In the genomic region with DNA sequence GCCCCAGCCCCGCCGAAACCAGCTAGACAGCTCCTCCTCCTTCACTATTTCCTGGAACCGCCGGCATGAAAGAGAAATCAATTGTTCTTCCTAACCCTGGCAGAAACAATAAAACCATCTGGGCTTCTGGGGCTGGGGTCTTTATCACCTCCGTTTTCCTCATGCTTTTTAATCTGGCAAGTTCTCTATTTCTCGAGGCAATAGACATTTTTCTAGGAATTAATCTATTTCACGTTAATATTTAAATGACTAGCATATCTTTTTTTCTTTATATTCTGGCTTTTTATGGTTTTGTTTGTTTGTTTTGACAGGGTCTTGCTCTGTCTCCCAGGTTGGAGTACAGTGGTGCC, we compare ENCODE assay signal across 12 cellular contexts. TPM values are rescaled to one million over a fixed set of nuclear protein-coding genes. Genes with fewer than 3 reads are reported as not detected.
DNase-seq lines count a peak whose midpoint lies in the region; TF ChIP-seq lines count a peak whose summit lies in the region.
"Had no signal": no experiment of that assay in that cellular context is flagged by ENCODE, and none has a peak within 500 bp of the region (broad histone marks: within the 10 kb centered on the region; RNA-seq: fewer than 3 reads in every experiment).

No MANE protein-coding gene starts in this region.

- no peaks in the 10 kb centered on the region for H3K9me3 ChIP-seq in iPS-20b (ENCODE audit: insufficient read depth, low read depth, low read length)
- no peaks in the 10 kb centered on the region for H3K9me3 ChIP-seq in testis
- no peaks in the 10 kb centered on the region for H3K9me3 ChIP-seq in effector memory CD4-positive, alpha-beta T cell (ENCODE audit: control insufficient read depth, low read length)
- H3K9me3 ChIP-seq in tibial artery: peaks cover 0 to 5% (median 0%) of the 10 kb centered on the region in 3 donors
- H3K9me3 ChIP-seq in stomach: peaks cover 0 to 12% (median 9%) of the 10 kb centered on the region in 4 donors

- peaks cover 4% of the 10 kb centered on the region for H3K36me3 Mint-ChIP-seq in activated naive CD4-positive, alpha-beta T cell treated with anti-CD3 and anti-CD28 coated beads, Interleukin-2, amount 50 U/mL, for 24 hours
- H3K36me3 Mint-ChIP-seq in activated T-helper 1 cell treated with anti-CD3 and anti-CD28 coated beads, Interleukin-12 subunit alpha, Interleukin-12 subunit beta, Interleukin-2, Interleukin-4 antibody, amounts not matched to agents 30 ng/mL and 10 ng/mL and 1 ng/mL, durations not matched to agents 14 hours and 24 hours and 36 hours (ENCODE audit: low read depth): no peaks in the 10 kb centered on the region

- DNase-seq in activated naive CD4-positive, alpha-beta T cell (lab: John Stamatoyannopoulos, UW): no peak
- no peak for DNase-seq in activated T-helper 1 cell treated with anti-CD3 and anti-CD28 coated beads, Interleukin-12 subunit alpha, Interleukin-12 subunit beta, Interleukin-2, Interleukin-4 antibody, amounts not matched to agents 30 ng/mL and 10 ng/mL and 1 ng/mL, durations not matched to agents 14 hours and 24 hours and 36 hours (ENCODE audit: low spot score)
- DNase-seq in testis: peak; percentile 7
- no peak for DNase-seq in effector memory CD4-positive, alpha-beta T cell
- DNase-seq in tibial artery: no peak
- no peak for DNase-seq in stomach
- DNase-seq: esophagus squamous epithelium, NCI-H2107 had no signal

- peaks cover 48% of the 10 kb centered on the region for H3K27me3 Mint-ChIP-seq in activated naive CD4-positive, alpha-beta T cell treated with anti-CD3 and anti-CD28 coated beads, Interleukin-2, amount 50 U/mL, for 24 hours
- peaks cover 50% of the 10 kb centered on the region for H3K27me3 Mint-ChIP-seq in activated T-helper 1 cell treated with anti-CD3 and anti-CD28 coated beads, Interleukin-12 subunit alpha, Interleukin-12 subunit beta, Interleukin-2, Interleukin-4 antibody, amounts not matched to agents 30 ng/mL and 10 ng/mL and 1 ng/mL, durations not matched to agents 14 hours and 24 hours and 36 hours (ENCODE audit: insufficient read depth)

- peak overlapping the region; percentile 79; the same call in 1 of the 2 replicates for H3K9ac ChIP-seq in iPS-20b (ENCODE audit: low read depth, low read length)

- H3K27me3 ChIP-seq in iPS-20b (ENCODE audit: insufficient read depth, low read length) (peaks cover 57% of the 10 kb centered on the region), testis (no peaks in the 10 kb centered on the region), tibial artery (peaks cover 0 to 94% of the 10 kb centered on the region in 2 donors), stomach (peaks cover 24 to 99% (median 73%) of the 10 kb centered on the region in 3 donors)
- H3K27me3 ChIP-seq in effector memory CD4-positive, alpha-beta T cell (replicated peaks; ENCODE audit: control insufficient read depth, insufficient read depth, low read length, poor library complexity, severe bottlenecking): peaks cover 36% of the 10 kb centered on the region

- no peak overlapping the region for H3K27ac Mint-ChIP-seq in activated naive CD4-positive, alpha-beta T cell treated with anti-CD3 and anti-CD28 coated beads, Interleukin-2, amount 50 U/mL, for 24 hours
- H3K27ac Mint-ChIP-seq in activated T-helper 1 cell treated with anti-CD3 and anti-CD28 coated beads, Interleukin-12 subunit alpha, Interleukin-12 subunit beta, Interleukin-2, Interleukin-4 antibody, amounts not matched to agents 30 ng/mL and 10 ng/mL and 1 ng/mL, durations not matched to agents 14 hours and 24 hours and 36 hours: no peak overlapping the region
- H3K27ac Mint-ChIP-seq: T-helper 2 cell treated with Interferon-gamma antibody and Interleukin-4, amounts not matched to agents 5 μg/mL and 100 μg/mL, for 36 hours had no signal

- peaks cover 14% of the 10 kb centered on the region; the same call in 1 of the 2 replicates for H3K4me1 ChIP-seq in iPS-20b (ENCODE audit: insufficient read depth, low read length)
- peaks cover 11% of the 10 kb centered on the region for H3K4me1 ChIP-seq in testis
- H3K4me1 ChIP-seq in effector memory CD4-positive, alpha-beta T cell (ENCODE audit: control insufficient read depth, insufficient read depth, low read length, poor library complexity, severe bottlenecking): peaks cover 17% of the 10 kb centered on the region
- H3K4me1 ChIP-seq in tibial artery: peaks cover 0 to 32% (median 25%) of the 10 kb centered on the region in 4 donors
- H3K4me1 ChIP-seq in stomach: peaks cover 26 to 29% (median 28%) of the 10 kb centered on the region in 4 donors

- TF ChIP-seq CTCF in testis (IDR thresholded peaks at IDR 0.05): no peak
- no peak for TF ChIP-seq CTCF in tibial artery (IDR thresholded peaks at IDR 0.05)
- TF ChIP-seq CTCF in stomach (IDR thresholded peaks at IDR 0.05): no peak

- peak overlapping the region; percentile 78; the same call in 1 of the 2 replicates for H3K4me3 ChIP-seq in iPS-20b (ENCODE audit: low read length)
- no peak overlapping the region for H3K4me3 ChIP-seq in testis
- H3K4me3 ChIP-seq in effector memory CD4-positive, alpha-beta T cell (ENCODE audit: insufficient read depth, low read depth, low read length, poor library complexity, severe bottlenecking): no peak overlapping the region
- no peak overlapping the region for H3K4me3 ChIP-seq in tibial artery
- H3K4me3 ChIP-seq in stomach: peak overlapping the region in 1 of 4 donors; percentile 44

- intact Hi-C loops in activated T-helper 1 cell treated with anti-CD3 and anti-CD28 coated beads, Interleukin-12 subunit alpha, Interleukin-12 subunit beta, Interleukin-2, Interleukin-4 antibody, amounts not matched to agents 30 ng/mL and 10 ng/mL and 1 ng/mL, durations not matched to agents 14 hours and 24 hours and 36 hours (cut with micrococcal nuclease): no loop called here
- intact Hi-C loops in testis (cut with DNase I; ENCODE audit: low total_unique reads) (no loop called here), tibial artery (cut with DNase I; ENCODE audit: low total_unique reads) (no loop called here), stomach (cut with DNase I; ENCODE audit: low total_unique reads) (no loop called here)

- 39 to 43% methylated on average over 7 of the region's 7 CpGs for WGBS in testis, 2 donors
- WGBS in stomach, 5 donors: 11 to 16% (median 13%) methylated on average over 7 of the region's 7 CpGs

- H3K27ac ChIP-seq in iPS-20b (ENCODE audit: low read length) (no peak overlapping the region), testis (no peak overlapping the region), tibial artery (no peak overlapping the region), stomach (no peak overlapping the region)
- no peak overlapping the region for H3K27ac ChIP-seq in effector memory CD4-positive, alpha-beta T cell (ENCODE audit: insufficient read depth, low read length, poor library complexity, severe bottlenecking)
- H3K27ac ChIP-seq: esophagus squamous epithelium had no signal

- TF ChIP-seq EP300 in stomach (IDR thresholded peaks at IDR 0.05): no peak

- no peaks in the 10 kb centered on the region for H3K9me3 Mint-ChIP-seq in activated naive CD4-positive, alpha-beta T cell treated with anti-CD3 and anti-CD28 coated beads, Interleukin-2, amount 50 U/mL, for 24 hours
- no peaks in the 10 kb centered on the region for H3K9me3 Mint-ChIP-seq in activated T-helper 1 cell treated with anti-CD3 and anti-CD28 coated beads, Interleukin-12 subunit alpha, Interleukin-12 subunit beta, Interleukin-2, Interleukin-4 antibody, amounts not matched to agents 30 ng/mL and 10 ng/mL and 1 ng/mL, durations not matched to agents 14 hours and 24 hours and 36 hours
- H3K9me3 Mint-ChIP-seq: T-helper 2 cell treated with Interferon-gamma antibody and Interleukin-4, amounts not matched to agents 5 μg/mL and 100 μg/mL, for 36 hours had no signal

- H3K4me3 Mint-ChIP-seq in activated naive CD4-positive, alpha-beta T cell treated with anti-CD3 and anti-CD28 coated beads, Interleukin-2, amount 50 U/mL, for 24 hours: peak overlapping the region; percentile 76
- H3K4me3 Mint-ChIP-seq in activated T-helper 1 cell treated with anti-CD3 and anti-CD28 coated beads, Interleukin-12 subunit alpha, Interleukin-12 subunit beta, Interleukin-2, Interleukin-4 antibody, amounts not matched to agents 30 ng/mL and 10 ng/mL and 1 ng/mL, durations not matched to agents 14 hours and 24 hours and 36 hours: peak overlapping the region; percentile 19
- H3K4me3 Mint-ChIP-seq: T-helper 2 cell treated with Interferon-gamma antibody and Interleukin-4, amounts not matched to agents 5 μg/mL and 100 μg/mL, for 36 hours had no signal

- H3K4me1 Mint-ChIP-seq in activated naive CD4-positive, alpha-beta T cell treated with anti-CD3 and anti-CD28 coated beads, Interleukin-2, amount 50 U/mL, for 24 hours: peaks cover 11% of the 10 kb centered on the region
- H3K4me1 Mint-ChIP-seq in activated T-helper 1 cell treated with anti-CD3 and anti-CD28 coated beads, Interleukin-12 subunit alpha, Interleukin-12 subunit beta, Interleukin-2, Interleukin-4 antibody, amounts not matched to agents 30 ng/mL and 10 ng/mL and 1 ng/mL, durations not matched to agents 14 hours and 24 hours and 36 hours (ENCODE audit: low read depth): no peaks in the 10 kb centered on the region

- TF ChIP-seq POLR2A in testis (IDR thresholded peaks at IDR 0.05) (no peak), stomach (IDR thresholded peaks at IDR 0.05) (no peak)

- H3K36me3 ChIP-seq in iPS-20b (ENCODE audit: insufficient read depth, low read depth, low read length) (peaks cover 3% of the 10 kb centered on the region), testis (ENCODE audit: low read depth, missing control alignments) (no peaks in the 10 kb centered on the region), tibial artery (no peaks in the 10 kb centered on the region), stomach (no peaks in the 10 kb centered on the region)
- no peaks in the 10 kb centered on the region for H3K36me3 ChIP-seq in effector memory CD4-positive, alpha-beta T cell (ENCODE audit: control insufficient read depth, insufficient read depth, low read length)
- H3K36me3 ChIP-seq: esophagus squamous epithelium had no signal

RNA-seq across cellular contexts. Expression of gene KIF1A, which starts 1.4 kb away (rescaled TPM):
- 0.66 and 0.83 TPM in 2 replicates for total RNA-seq in activated T-helper 1 cell treated with anti-CD3 and anti-CD28 coated beads, Interleukin-12 subunit alpha, Interleukin-12 subunit beta, Interleukin-2, Interleukin-4 antibody, amounts not matched to agents 30 ng/mL and 10 ng/mL and 1 ng/mL, durations not matched to agents 14 hours and 24 hours and 36 hours
- total RNA-seq in testis: 10 to 100 TPM; 37.0 to 42.1 TPM
- 33.5 TPM for polyA plus RNA-seq in testis (ENCODE audit: insufficient read depth, low read depth, low replicate concordance)
- 10 to 100 TPM in 1 of 5 donors, 1 to 10 TPM in 3, under 1 TPM in 1; 0.29 to 12.5 (median 3.9) TPM for total RNA-seq in stomach
- 1 to 10 TPM in 1 of 3 donors, under 1 TPM in 2; 0.15 to 4.9 (median 0.63) TPM for polyA plus RNA-seq in stomach
- total RNA-seq: bronchial epithelial cell had no signal

RNA-seq across cellular contexts. Expression of gene AGXT, which starts 47.2 kb away (rescaled TPM):
- not detected in 2 replicates for total RNA-seq in activated T-helper 1 cell treated with anti-CD3 and anti-CD28 coated beads, Interleukin-12 subunit alpha, Interleukin-12 subunit beta, Interleukin-2, Interleukin-4 antibody, amounts not matched to agents 30 ng/mL and 10 ng/mL and 1 ng/mL, durations not matched to agents 14 hours and 24 hours and 36 hours
- under 1 TPM in 1 of 2 donors, not detected in 1; 0.24 TPM for total RNA-seq in testis
- polyA plus RNA-seq in testis (ENCODE audit: insufficient read depth, low read depth, low replicate concordance): 0.51 TPM
- total RNA-seq in stomach: not detected
- not detected for polyA plus RNA-seq in stomach
- total RNA-seq: bronchial epithelial cell, esophagus squamous epithelium had no signal
